1 cellular context compared by ENCODE assay signal in the genomic region with DNA sequence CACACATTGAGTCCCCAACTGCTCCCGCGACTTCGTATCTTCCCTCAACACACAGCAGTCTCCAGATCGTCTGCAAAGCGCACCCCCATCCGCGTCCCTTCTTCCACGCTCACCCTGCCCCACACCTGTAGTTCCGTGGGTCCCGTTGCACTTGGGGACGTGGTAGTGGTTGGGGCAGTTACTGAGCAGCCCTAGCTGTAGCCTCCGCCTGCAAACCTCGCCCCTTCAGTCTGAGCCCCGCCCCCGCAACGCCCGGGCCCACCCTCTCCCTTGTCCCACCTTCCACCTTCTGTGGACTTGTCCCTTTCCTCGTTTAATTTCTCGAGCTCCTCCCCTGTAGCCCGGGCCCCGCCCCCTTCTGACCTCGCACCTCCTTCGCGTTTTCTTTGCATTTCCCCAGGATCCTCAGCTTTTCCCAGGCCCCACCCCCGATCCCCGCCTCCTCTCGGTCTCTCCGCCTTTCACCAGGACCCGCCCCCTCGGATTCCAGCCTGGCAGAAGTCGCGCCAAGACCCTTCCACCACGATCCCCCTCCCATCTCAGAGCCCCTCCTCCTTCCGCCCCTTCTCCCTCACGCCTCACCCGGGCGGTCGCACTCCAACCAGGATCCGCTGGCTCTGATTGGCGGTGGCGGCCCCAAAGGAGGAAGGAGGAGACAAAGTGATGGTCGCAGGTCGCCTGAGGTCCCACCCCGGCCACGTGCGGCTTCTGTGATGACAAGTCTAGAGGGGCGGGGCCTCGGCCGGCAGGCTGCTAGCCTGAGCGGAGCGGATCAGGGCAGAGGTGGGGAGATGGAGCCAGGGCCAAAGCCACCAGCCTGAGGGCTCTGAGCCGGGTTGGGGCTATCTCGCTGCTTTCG.
A peak's percentile ranks its signal among the peaks of the same experiment; 100 is the strongest.
TF ChIP-seq lines count a peak whose summit lies in the region.

A gene with protein sequence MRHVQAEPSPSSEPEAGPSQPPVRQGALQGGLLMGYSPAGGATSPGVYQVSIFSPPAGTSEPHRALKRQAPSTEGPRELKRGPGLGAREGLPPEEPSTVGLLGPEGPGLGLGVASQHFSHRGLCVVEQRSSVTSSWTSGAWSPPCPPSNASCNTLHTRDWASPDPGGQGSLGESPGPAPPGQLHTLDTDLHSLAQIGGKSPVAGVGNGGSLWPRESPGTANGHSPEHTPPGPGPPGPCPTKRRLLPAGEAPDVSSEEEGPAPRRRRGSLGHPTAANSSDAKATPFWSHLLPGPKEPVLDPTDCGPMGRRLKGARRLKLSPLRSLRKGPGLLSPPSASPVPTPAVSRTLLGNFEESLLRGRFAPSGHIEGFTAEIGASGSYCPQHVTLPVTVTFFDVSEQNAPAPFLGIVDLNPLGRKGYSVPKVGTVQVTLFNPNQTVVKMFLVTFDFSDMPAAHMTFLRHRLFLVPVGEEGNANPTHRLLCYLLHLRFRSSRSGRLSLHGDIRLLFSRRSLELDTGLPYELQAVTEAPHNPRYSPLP (minus strand): TSS at position 183 of the 859 bp plus-strand sequence. CDS start 7,588 bp downstream, outside the sequence.

TF ChIP-seq in HepG2, 621 proteins besides CTCF, POLR2A, EP300 and RAD21 (continued from another document and continues in another):
- TF ChIP-seq, protein P1, sequence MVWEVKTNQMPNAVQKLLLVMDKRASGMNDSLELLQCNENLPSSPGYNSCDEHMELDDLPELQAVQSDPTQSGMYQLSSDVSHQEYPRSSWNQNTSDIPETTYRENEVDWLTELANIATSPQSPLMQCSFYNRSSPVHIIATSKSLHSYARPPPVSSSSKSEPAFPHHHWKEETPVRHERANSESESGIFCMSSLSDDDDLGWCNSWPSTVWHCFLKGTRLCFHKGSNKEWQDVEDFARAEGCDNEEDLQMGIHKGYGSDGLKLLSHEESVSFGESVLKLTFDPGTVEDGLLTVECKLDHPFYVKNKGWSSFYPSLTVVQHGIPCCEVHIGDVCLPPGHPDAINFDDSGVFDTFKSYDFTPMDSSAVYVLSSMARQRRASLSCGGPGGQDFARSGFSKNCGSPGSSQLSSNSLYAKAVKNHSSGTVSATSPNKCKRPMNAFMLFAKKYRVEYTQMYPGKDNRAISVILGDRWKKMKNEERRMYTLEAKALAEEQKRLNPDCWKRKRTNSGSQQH (CRISPR knock-in tag; IDR thresholded peaks at IDR 0.05; ENCODE audit: low read depth) = no peak
- TF ChIP-seq, protein P2, sequence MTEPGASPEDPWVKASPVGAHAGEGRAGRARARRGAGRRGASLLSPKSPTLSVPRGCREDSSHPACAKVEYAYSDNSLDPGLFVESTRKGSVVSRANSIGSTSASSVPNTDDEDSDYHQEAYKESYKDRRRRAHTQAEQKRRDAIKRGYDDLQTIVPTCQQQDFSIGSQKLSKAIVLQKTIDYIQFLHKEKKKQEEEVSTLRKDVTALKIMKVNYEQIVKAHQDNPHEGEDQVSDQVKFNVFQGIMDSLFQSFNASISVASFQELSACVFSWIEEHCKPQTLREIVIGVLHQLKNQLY (CRISPR knock-in tag; IDR thresholded peaks at IDR 0.05) = no peak
- no peak for TF ChIP-seq ZNF232 (CRISPR knock-in tag; IDR thresholded peaks at IDR 0.05; ENCODE audit: borderline replicate concordance)
- TF ChIP-seq, protein P3, sequence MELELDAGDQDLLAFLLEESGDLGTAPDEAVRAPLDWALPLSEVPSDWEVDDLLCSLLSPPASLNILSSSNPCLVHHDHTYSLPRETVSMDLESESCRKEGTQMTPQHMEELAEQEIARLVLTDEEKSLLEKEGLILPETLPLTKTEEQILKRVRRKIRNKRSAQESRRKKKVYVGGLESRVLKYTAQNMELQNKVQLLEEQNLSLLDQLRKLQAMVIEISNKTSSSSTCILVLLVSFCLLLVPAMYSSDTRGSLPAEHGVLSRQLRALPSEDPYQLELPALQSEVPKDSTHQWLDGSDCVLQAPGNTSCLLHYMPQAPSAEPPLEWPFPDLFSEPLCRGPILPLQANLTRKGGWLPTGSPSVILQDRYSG (CRISPR knock-in tag; IDR thresholded peaks at IDR 0.05) = no peak
- TF ChIP-seq FOXC1 (CRISPR knock-in tag; IDR thresholded peaks at IDR 0.05; ENCODE audit: borderline replicate concordance) = no peak
- TF ChIP-seq ATF7 (IDR thresholded peaks at IDR 0.05) = no peak
- 0 out of 2 replicates have a peak, but pooled peaks have one; percentile 9 for TF ChIP-seq ATF7 (CRISPR knock-in tag; IDR thresholded peaks at IDR 0.05)
- TF ChIP-seq, protein P4, sequence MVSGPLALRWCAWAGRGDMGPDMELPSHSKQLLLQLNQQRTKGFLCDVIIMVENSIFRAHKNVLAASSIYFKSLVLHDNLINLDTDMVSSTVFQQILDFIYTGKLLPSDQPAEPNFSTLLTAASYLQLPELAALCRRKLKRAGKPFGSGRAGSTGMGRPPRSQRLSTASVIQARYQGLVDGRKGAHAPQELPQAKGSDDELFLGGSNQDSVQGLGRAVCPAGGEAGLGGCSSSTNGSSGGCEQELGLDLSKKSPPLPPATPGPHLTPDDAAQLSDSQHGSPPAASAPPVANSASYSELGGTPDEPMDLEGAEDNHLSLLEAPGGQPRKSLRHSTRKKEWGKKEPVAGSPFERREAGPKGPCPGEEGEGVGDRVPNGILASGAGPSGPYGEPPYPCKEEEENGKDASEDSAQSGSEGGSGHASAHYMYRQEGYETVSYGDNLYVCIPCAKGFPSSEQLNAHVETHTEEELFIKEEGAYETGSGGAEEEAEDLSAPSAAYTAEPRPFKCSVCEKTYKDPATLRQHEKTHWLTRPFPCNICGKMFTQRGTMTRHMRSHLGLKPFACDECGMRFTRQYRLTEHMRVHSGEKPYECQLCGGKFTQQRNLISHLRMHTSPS (CRISPR knock-in tag; IDR thresholded peaks at IDR 0.05; ENCODE audit: low read depth) = 0 out of 2 replicates have a peak, but pooled peaks have one; percentile 18
- TF ChIP-seq ZNF260 (CRISPR knock-in tag; IDR thresholded peaks at IDR 0.05; ENCODE audit: borderline replicate concordance, low read depth) = no peak
- peak; percentile 81 for TF ChIP-seq HDAC1 (CRISPR knock-in tag; IDR thresholded peaks at IDR 0.05)
- no peak for TF ChIP-seq ZNF577 (CRISPR knock-in tag; IDR thresholded peaks at IDR 0.05; ENCODE audit: borderline replicate concordance, low read depth)
- no peak for TF ChIP-seq ZNF263 (CRISPR knock-in tag; IDR thresholded peaks at IDR 0.05)
- TF ChIP-seq ZNF124 (CRISPR knock-in tag; IDR thresholded peaks at IDR 0.05) = no peak
- TF ChIP-seq HOXA7 (CRISPR knock-in tag; IDR thresholded peaks at IDR 0.05) = no peak
- TF ChIP-seq, protein P5, sequence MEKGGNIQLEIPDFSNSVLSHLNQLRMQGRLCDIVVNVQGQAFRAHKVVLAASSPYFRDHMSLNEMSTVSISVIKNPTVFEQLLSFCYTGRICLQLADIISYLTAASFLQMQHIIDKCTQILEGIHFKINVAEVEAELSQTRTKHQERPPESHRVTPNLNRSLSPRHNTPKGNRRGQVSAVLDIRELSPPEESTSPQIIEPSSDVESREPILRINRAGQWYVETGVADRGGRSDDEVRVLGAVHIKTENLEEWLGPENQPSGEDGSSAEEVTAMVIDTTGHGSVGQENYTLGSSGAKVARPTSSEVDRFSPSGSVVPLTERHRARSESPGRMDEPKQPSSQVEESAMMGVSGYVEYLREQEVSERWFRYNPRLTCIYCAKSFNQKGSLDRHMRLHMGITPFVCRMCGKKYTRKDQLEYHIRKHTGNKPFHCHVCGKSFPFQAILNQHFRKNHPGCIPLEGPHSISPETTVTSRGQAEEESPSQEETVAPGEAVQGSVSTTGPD (CRISPR knock-in tag; IDR thresholded peaks at IDR 0.05) = no peak
- TF ChIP-seq, protein P6, sequence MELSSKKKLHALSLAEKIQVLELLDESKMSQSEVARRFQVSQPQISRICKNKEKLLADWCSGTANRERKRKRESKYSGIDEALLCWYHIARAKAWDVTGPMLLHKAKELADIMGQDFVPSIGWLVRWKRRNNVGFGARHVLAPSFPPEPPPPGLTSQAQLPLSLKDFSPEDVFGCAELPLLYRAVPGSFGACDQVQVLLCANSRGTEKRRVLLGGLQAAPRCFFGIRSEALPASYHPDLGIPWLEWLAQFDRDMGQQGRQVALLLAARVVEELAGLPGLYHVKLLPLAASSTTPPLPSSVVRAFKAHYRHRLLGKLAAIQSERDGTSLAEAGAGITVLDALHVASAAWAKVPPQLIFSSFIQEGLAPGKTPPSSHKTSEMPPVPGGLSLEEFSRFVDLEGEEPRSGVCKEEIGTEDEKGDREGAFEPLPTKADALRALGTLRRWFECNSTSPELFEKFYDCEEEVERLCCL (CRISPR knock-in tag; IDR thresholded peaks at IDR 0.05; ENCODE audit: borderline replicate concordance) = peak; percentile 75; the same call in 1 of the 2 replicates
- TF ChIP-seq, protein P7, sequence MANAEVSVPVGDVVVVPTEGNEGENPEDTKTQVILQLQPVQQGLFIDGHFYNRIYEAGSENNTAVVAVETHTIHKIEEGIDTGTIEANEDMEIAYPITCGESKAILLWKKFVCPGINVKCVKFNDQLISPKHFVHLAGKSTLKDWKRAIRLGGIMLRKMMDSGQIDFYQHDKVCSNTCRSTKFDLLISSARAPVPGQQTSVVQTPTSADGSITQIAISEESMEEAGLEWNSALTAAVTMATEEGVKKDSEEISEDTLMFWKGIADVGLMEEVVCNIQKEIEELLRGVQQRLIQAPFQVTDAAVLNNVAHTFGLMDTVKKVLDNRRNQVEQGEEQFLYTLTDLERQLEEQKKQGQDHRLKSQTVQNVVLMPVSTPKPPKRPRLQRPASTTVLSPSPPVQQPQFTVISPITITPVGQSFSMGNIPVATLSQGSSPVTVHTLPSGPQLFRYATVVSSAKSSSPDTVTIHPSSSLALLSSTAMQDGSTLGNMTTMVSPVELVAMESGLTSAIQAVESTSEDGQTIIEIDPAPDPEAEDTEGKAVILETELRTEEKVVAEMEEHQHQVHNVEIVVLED (CRISPR knock-in tag; IDR thresholded peaks at IDR 0.05; ENCODE audit: borderline replicate concordance) = no peak; the same call in 1 of the 2 replicates
- TF ChIP-seq ZC3H4 (CRISPR knock-in tag; IDR thresholded peaks at IDR 0.05; ENCODE audit: borderline replicate concordance) = no peak
- no peak for TF ChIP-seq ZNF660 (CRISPR knock-in tag; IDR thresholded peaks at IDR 0.05; ENCODE audit: borderline replicate concordance, low read depth)
- TF ChIP-seq, protein P8, sequence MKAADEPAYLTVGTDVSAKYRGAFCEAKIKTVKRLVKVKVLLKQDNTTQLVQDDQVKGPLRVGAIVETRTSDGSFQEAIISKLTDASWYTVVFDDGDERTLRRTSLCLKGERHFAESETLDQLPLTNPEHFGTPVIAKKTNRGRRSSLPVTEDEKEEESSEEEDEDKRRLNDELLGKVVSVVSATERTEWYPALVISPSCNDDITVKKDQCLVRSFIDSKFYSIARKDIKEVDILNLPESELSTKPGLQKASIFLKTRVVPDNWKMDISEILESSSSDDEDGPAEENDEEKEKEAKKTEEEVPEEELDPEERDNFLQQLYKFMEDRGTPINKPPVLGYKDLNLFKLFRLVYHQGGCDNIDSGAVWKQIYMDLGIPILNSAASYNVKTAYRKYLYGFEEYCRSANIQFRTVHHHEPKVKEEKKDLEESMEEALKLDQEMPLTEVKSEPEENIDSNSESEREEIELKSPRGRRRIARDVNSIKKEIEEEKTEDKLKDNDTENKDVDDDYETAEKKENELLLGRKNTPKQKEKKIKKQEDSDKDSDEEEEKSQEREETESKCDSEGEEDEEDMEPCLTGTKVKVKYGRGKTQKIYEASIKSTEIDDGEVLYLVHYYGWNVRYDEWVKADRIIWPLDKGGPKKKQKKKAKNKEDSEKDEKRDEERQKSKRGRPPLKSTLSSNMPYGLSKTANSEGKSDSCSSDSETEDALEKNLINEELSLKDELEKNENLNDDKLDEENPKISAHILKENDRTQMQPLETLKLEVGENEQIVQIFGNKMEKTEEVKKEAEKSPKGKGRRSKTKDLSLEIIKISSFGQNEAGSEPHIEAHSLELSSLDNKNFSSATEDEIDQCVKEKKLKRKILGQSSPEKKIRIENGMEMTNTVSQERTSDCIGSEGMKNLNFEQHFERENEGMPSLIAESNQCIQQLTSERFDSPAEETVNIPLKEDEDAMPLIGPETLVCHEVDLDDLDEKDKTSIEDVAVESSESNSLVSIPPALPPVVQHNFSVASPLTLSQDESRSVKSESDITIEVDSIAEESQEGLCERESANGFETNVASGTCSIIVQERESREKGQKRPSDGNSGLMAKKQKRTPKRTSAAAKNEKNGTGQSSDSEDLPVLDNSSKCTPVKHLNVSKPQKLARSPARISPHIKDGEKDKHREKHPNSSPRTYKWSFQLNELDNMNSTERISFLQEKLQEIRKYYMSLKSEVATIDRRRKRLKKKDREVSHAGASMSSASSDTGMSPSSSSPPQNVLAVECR (CRISPR knock-in tag; IDR thresholded peaks at IDR 0.05; ENCODE audit: borderline replicate concordance) = peak; percentile 68; the same call in 1 of the 2 replicates
